ENCODE assay signal across 8 cellular contexts in the genomic region with DNA sequence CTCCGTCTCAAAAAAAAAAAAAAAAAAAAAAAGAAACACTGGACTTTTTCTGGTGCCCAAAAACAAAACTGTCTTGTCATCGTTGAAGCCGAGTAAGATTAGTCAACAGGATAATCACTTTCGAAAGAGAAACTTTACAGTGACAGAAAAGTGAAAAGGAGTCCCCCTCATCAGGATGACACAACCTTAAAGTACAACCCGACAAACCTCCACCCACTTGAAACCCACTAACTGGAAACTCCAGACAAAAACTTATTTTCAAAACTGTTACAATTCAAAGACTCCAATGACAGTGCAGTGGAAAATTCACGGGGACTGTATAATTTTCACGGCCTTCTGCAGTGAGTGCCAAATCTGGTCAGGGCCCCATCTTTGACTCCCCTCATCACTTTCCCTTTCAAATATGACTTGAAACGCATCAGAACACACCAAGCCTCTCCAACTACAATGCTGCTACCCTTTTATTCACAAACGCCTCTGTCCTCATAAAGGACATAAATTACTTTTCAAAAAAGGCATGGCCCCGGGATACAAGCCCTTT. TPM values are rescaled to one million over a fixed set of nuclear protein-coding genes. Genes with fewer than 3 reads are reported as not detected.
A peak's percentile ranks its signal among the peaks of the same experiment; 100 is the strongest.
DNase-seq lines count a peak whose midpoint lies in the region; TF ChIP-seq lines count a peak whose summit lies in the region.

No MANE protein-coding gene starts in this region.

- H3K4me1 Mint-ChIP-seq in HFFc6 (ENCODE audit: low read depth): peaks cover 52% of the 10 kb centered on the region
- peaks cover 41% of the 10 kb centered on the region for H3K4me1 Mint-ChIP-seq in activated naive CD8-positive, alpha-beta T cell treated with anti-CD3 and anti-CD28 coated beads for 36 hours
- peaks cover 25 to 43% of the 10 kb centered on the region in 2 donors for H3K4me1 Mint-ChIP-seq in immature natural killer cell

- H3K36me3 Mint-ChIP-seq in HFFc6 (ENCODE audit: low read depth): peaks cover 8% of the 10 kb centered on the region
- H3K36me3 Mint-ChIP-seq in activated naive CD8-positive, alpha-beta T cell treated with anti-CD3 and anti-CD28 coated beads for 36 hours: peaks cover 5% of the 10 kb centered on the region
- H3K36me3 Mint-ChIP-seq in immature natural killer cell: no peaks in the 10 kb centered on the region

- peak overlapping the region; percentile 74 for H3K4me3 ChIP-seq in GM12865 (ENCODE audit: low read depth, low read length)

- DNase-seq in GM12865 (ENCODE audit: low read depth) (peak; percentile 89), HFFc6 (peak; percentile 32), NOMO-1 treated with dmso at 0.1 percent for 144 hours (lab: John Stamatoyannopoulos, UW; ENCODE audit: unreplicated experiment) (peak; percentile 56), immature natural killer cell (peak; percentile 56 to 61 (median 59)), T-helper 9 cell (no peak), epidermal melanocyte (ENCODE audit: insufficient read length, low spot score) (no peak)
- peak; percentile 66 for DNase-seq in activated naive CD8-positive, alpha-beta T cell treated with anti-CD3 and anti-CD28 coated beads for 36 hours
- DNase-seq in stimulated activated CD4-positive, alpha-beta T cell treated with anti-CD3 and anti-CD28 coated beads, Interleukin-2, amount 100 ng/mL, for 24 hours: peak; percentile 45 to 66

- peak overlapping the region; percentile 96 for H3K4me3 Mint-ChIP-seq in HFFc6
- H3K4me3 Mint-ChIP-seq in activated naive CD8-positive, alpha-beta T cell treated with anti-CD3 and anti-CD28 coated beads for 36 hours: peak overlapping the region; percentile 97
- peak overlapping the region; percentile 87 to 98 (median 92) for H3K4me3 Mint-ChIP-seq in immature natural killer cell

- no peaks in the 10 kb centered on the region; the same call in none of the 2 replicates for H3K27me3 Mint-ChIP-seq in HFFc6 (ENCODE audit: insufficient read depth)
- peaks cover 4% of the 10 kb centered on the region for H3K27me3 Mint-ChIP-seq in activated naive CD8-positive, alpha-beta T cell treated with anti-CD3 and anti-CD28 coated beads for 36 hours
- peaks cover 9 to 17% (median 14%) of the 10 kb centered on the region in 3 donors for H3K27me3 Mint-ChIP-seq in immature natural killer cell (ENCODE audit: low read depth in 3 of 3)

- peak overlapping the region; percentile 96 for H3K27ac Mint-ChIP-seq in HFFc6
- peak overlapping the region; percentile 100 for H3K27ac Mint-ChIP-seq in activated naive CD8-positive, alpha-beta T cell treated with anti-CD3 and anti-CD28 coated beads for 36 hours
- peak overlapping the region; percentile 40 to 92 (median 79) for H3K27ac Mint-ChIP-seq in immature natural killer cell

- TF ChIP-seq CTCF in GM12865 (IDR thresholded peaks at IDR 0.05; ENCODE audit: insufficient read depth, low read depth, low read length, missing control alignments) (no peak), HFFc6 (IDR thresholded peaks at IDR 0.05) (no peak)

- H3K9me3 Mint-ChIP-seq in HFFc6 (no peaks in the 10 kb centered on the region), immature natural killer cell (no peaks in the 10 kb centered on the region)
- no peaks in the 10 kb centered on the region for H3K9me3 Mint-ChIP-seq in activated naive CD8-positive, alpha-beta T cell treated with anti-CD3 and anti-CD28 coated beads for 36 hours

RNA-seq across cellular contexts. Expression of a gene that starts 1.2 kb away (rescaled TPM):
- 100 to 1,000 TPM in 1 of 6 experiments, 10 to 100 TPM in 5; 82.0 to 106 (median 92.8) TPM for total RNA-seq in HFFc6 (2021; fragmentation: NEBNext Ultra II Directional; extraction: Animal tissue kit (Norgen Biotek cat#: 25700))
- 10 to 100 TPM; 46.5 to 50.9 TPM for total RNA-seq in activated naive CD8-positive, alpha-beta T cell treated with anti-CD3 and anti-CD28 coated beads for 36 hours
- 1 to 10 TPM; 3.0 to 6.3 (median 5.1) TPM for polyA plus RNA-seq in immature natural killer cell

RNA-seq across cellular contexts. Expression of a gene that starts 50.5 kb away (rescaled TPM):
- 10 to 100 TPM; 30.5 to 35.3 (median 32.6) TPM for total RNA-seq in HFFc6 (2021; fragmentation: NEBNext Ultra II Directional; extraction: Animal tissue kit (Norgen Biotek cat#: 25700))
- total RNA-seq in activated naive CD8-positive, alpha-beta T cell treated with anti-CD3 and anti-CD28 coated beads for 36 hours: 10 to 100 TPM; 20.1 to 20.5 TPM
- polyA plus RNA-seq in immature natural killer cell: 10 to 100 TPM in 1 of 3 donors, 1 to 10 TPM in 2; 5.4 to 10.6 (median 9.1) TPM

Comparison
In these comparisons a context has a peak if more than half of its experiments do, and no peak if none do; other contexts are left out.
1. DNase-seq: peak in GM12865 (single experiment), HFFc6 (single experiment), NOMO-1 treated with dmso at 0.1 percent for 144 hours (single experiment), activated naive CD8-positive, alpha-beta T cell treated with anti-CD3 and anti-CD28 coated beads for 36 hours (single experiment), immature natural killer cell (3 of 3) and stimulated activated CD4-positive, alpha-beta T cell treated with anti-CD3 and anti-CD28 coated beads, Interleukin-2, amount 100 ng/mL, for 24 hours (2 of 2); none in T-helper 9 cell (single experiment) and epidermal melanocyte (single experiment).
2. Peak in every context shown above with its lines, with median percentiles within 50 percentile points of each other: H3K27ac Mint-ChIP-seq and H3K4me3 Mint-ChIP-seq.